9 cellular contexts compared by ENCODE assay signal in the genomic region with DNA sequence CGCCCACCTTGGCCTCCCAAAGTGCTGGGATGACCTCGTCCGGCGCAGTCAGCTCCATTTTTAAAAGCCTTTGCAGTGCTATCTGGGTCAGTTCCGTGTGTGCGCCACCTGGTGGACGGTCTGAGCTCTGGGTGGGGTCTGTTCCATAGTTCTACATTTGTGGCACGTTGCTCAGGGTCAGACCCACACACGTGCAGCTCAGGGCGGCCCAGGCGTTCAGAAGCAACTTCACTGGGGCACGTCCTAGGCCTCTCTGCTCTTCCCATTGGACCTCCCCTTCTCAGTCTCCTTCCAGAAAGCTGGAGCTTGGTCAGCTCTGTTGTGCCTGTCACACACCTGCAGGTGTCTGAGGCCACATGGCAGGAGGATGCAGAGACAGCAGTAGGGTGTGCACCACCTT.
DNase-seq lines count a peak whose midpoint lies in the region; ATAC-seq and TF ChIP-seq lines count a peak whose summit lies in the region.
"Had no signal": no experiment of that assay in that cellular context is flagged by ENCODE, and none has a peak within 500 bp of the region (broad histone marks: within the 10 kb centered on the region; RNA-seq: fewer than 3 reads in every experiment).

No MANE protein-coding gene starts in this region.

- DNase-seq in AG10803 (ENCODE audit: low read depth) (no peak), PC-9 (peak in 1 of 2 experiments; percentile 34), iPS-NIHi11 (ENCODE audit: low spot score) (peak; percentile 48), D341Med (ENCODE audit: low spot score) (no peak), NCI-H1417 (lab: John Stamatoyannopoulos, UW) (no peak)

- 0 out of 2 replicates have a peak, but pooled peaks cover 4% of the 10 kb centered on the region for H3K4me1 ChIP-seq in PC-9 (replicated peaks; ENCODE audit: insufficient read depth)

- BruUV-seq in PC-9 (replicated peaks; lab: Mats Ljungman, UMichigan): no TSS peak

- no peaks in the 10 kb centered on the region for H3K36me3 ChIP-seq in PC-9 (ENCODE audit: low read depth)

- no peaks in the 10 kb centered on the region for H3F3A ChIP-seq in PC-9 (ENCODE audit: insufficient read depth, low read depth)

- H3K4me2 ChIP-seq in PC-9: no peak overlapping the region

- no peaks in the 10 kb centered on the region for H3K9me2 ChIP-seq in PC-9 (ENCODE audit: insufficient read depth)

- H4K20me1 ChIP-seq in PC-9 (ENCODE audit: insufficient read depth): no peaks in the 10 kb centered on the region

- H3K4me3 ChIP-seq in AG10803 (ENCODE audit: low read length) (no peak overlapping the region), GM12875 (ENCODE audit: low read depth, low read length) (no peak overlapping the region), PC-9 (no peak overlapping the region)

- no peaks in the 10 kb centered on the region for H3K79me2 ChIP-seq in PC-9 (ENCODE audit: low read depth)

- peak; percentile 13; the same call in 1 of the 2 replicates for TF ChIP-seq CTCF in AG10803 (conservative IDR thresholded peaks at IDR 0.05; ENCODE audit: low read length)
- peak; percentile 56 for TF ChIP-seq CTCF in GM12875 (IDR thresholded peaks at IDR 0.05; ENCODE audit: borderline replicate concordance, insufficient read depth, low read depth, low read length)
- TF ChIP-seq CTCF in PC-9 (conservative IDR thresholded peaks at IDR 0.05): peak; percentile 72

- ATAC-seq in GM19452 (IDR thresholded peaks at IDR 0.05; ENCODE audit: unreplicated experiment) (no peak), HG02852 (IDR thresholded peaks at IDR 0.05; ENCODE audit: unreplicated experiment) (no peak)

- intact Hi-C loops in PC-9 (cut with micrococcal nuclease; ENCODE audit: unreplicated experiment): no loop called here

- peaks cover 12% of the 10 kb centered on the region; the same call in 1 of the 2 replicates for H3K9me3 ChIP-seq in PC-9 (ENCODE audit: insufficient read depth, low read depth)

- H3K27ac ChIP-seq in PC-9: no peak overlapping the region
- H3K27ac ChIP-seq: epithelial cell of prostate had no signal

- POLR2A ChIA-PET in PC-9 (lab: Charles Lee; ENCODE audit: unreplicated experiment): no interaction called here

- H2AFZ ChIP-seq in PC-9: no peak overlapping the region

- CTCF ChIA-PET in PC-9 (lab: Charles Lee): no interaction called here

- H3K27me3 ChIP-seq in PC-9 (ENCODE audit: insufficient read depth, low read depth): peaks cover 77% of the 10 kb centered on the region

Comparison
In these comparisons a context has a peak if more than half of its experiments do, and no peak if none do; other contexts are left out.
1. CTCF ChIP-seq: peak in every context shown above with its lines; median percentile 72 in PC-9; 56 in GM12875; 13 in AG10803.